Comparison of ENCODE assay signal across 1 cellular context in the genomic region with DNA sequence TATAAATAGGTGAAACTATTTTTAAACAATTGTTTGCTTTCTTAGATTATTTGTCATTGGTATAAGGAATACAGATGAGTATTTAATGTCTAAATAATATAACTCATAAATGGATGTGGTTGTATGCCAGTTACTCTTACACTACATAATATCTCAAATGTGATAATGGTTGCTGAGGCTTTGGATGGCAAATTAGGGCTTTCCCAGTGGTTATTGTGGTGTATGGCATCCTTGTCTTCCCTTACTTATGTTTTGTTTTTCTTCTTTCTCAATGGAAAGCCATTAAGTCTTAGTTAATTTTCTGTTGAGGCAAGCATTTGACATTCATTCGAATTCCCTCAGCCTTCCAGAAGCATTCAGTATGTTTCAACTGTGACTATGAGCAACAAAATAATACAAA.
TF ChIP-seq lines count a peak whose summit lies in the region.

No MANE protein-coding gene starts in this region.

TF ChIP-seq in A549, 52 proteins besides CTCF, POLR2A, EP300 and RAD21 (continued from another document):
- TF ChIP-seq FOXS1 (CRISPR knock-in tag; IDR thresholded peaks at IDR 0.05) = no peak
- TF ChIP-seq BHLHE40 (IDR thresholded peaks at IDR 0.05; ENCODE audit: low read depth, low read length) = no peak
- no peak for TF ChIP-seq TP53 (CRISPR knock-in tag; IDR thresholded peaks at IDR 0.05)
- TF ChIP-seq, protein P1, sequence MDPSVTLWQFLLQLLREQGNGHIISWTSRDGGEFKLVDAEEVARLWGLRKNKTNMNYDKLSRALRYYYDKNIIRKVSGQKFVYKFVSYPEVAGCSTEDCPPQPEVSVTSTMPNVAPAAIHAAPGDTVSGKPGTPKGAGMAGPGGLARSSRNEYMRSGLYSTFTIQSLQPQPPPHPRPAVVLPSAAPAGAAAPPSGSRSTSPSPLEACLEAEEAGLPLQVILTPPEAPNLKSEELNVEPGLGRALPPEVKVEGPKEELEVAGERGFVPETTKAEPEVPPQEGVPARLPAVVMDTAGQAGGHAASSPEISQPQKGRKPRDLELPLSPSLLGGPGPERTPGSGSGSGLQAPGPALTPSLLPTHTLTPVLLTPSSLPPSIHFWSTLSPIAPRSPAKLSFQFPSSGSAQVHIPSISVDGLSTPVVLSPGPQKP (IDR thresholded peaks at IDR 0.05; ENCODE audit: low read depth, low read length) = no peak
- no peak for TF ChIP-seq CBX2 (IDR thresholded peaks at IDR 0.05; ENCODE audit: borderline replicate concordance, low read depth)
- TF ChIP-seq, protein P2, sequence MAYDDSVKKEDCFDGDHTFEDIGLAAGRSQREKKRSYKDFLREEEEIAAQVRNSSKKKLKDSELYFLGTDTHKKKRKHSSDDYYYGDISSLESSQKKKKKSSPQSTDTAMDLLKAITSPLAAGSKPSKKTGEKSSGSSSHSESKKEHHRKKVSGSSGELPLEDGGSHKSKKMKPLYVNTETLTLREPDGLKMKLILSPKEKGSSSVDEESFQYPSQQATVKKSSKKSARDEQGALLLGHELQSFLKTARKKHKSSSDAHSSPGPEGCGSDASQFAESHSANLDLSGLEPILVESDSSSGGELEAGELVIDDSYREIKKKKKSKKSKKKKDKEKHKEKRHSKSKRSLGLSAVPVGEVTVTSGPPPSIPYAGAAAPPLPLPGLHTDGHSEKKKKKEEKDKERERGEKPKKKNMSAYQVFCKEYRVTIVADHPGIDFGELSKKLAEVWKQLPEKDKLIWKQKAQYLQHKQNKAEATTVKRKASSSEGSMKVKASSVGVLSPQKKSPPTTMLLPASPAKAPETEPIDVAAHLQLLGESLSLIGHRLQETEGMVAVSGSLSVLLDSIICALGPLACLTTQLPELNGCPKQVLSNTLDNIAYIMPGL (CRISPR knock-in tag; IDR thresholded peaks at IDR 0.05; ENCODE audit: borderline replicate concordance) = no peak
